24 cellular contexts compared by ENCODE assay signal in the genomic region with DNA sequence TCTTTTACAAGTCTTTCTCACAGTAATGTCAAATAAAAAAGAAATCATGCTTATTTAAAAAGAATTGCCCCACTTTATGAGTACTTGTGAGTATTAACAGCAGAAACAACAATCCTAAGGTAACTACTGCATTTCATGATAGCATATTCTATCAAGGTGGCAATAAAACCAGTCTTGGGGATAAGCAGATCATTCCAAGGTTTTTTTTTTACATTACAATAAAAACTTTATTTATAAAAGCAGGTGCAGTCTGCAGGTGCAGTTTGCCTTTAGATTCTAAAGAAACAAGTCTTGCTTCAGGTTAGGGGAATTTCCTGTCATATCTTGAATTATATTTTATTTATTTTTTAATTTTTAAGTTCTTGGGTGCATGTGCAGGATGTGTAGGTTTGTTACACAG.
DNase-seq lines count a peak whose midpoint lies in the region; ATAC-seq, FAIRE-seq and TF ChIP-seq lines count a peak whose summit lies in the region.
"Had no signal": no experiment of that assay in that cellular context is flagged by ENCODE, and none has a peak within 500 bp of the region (broad histone marks: within the 10 kb centered on the region; RNA-seq: fewer than 3 reads in every experiment).

No MANE protein-coding gene starts in this region.

- FAIRE-seq in D721Med (lab: Jason Lieb, UNC) = peak; percentile 32
- FAIRE-seq: A549, GM12878, GM12892, GM18507 had no signal

- no peak overlapping the region for H3K9ac ChIP-seq in parathyroid adenoma
- H3K9ac ChIP-seq: BLaER1 treated with 17β-estradiol and CSF1 and Interleukin-3, amounts not matched to agents 10 nM and 100 nM had no signal

- CTCF ChIA-PET in HEK293T (lab: Yijun Ruan, JAX) = interaction anchor here (0.7 kb wide), 1 partner anchor 569 kb away, joined by 3 read pairs; no protein-coding TSS in a partner anchor

- peak overlapping the region; percentile 66 for H2AFZ ChIP-seq in parathyroid adenoma

- peaks cover 31% of the 10 kb centered on the region for H3K4me1 ChIP-seq in parathyroid adenoma
- H3K4me1 ChIP-seq: BLaER1 treated with 17β-estradiol and CSF1 and Interleukin-3, amounts not matched to agents 10 nM and 100 nM had no signal

- TF ChIP-seq CTCF in D721Med (IDR thresholded peaks at IDR 0.05; ENCODE audit: insufficient read depth, missing control alignments) = no peak
- no peak for TF ChIP-seq CTCF in parathyroid adenoma (IDR thresholded peaks at IDR 0.05)

- no peak overlapping the region for H3K4me3 ChIP-seq in parathyroid adenoma (ENCODE audit: low read depth, low read length)
- H3K4me3 ChIP-seq: A549; BLaER1 treated with 17β-estradiol and CSF1 and Interleukin-3, amounts not matched to agents 10 nM and 100 nM; GM12878 had no signal

- ATAC-seq in HG03378 (IDR thresholded peaks at IDR 0.05; ENCODE audit: unreplicated experiment) = no peak
- ATAC-seq: A549; CD8-positive, alpha-beta T cell; GM12878 had no signal

- no peaks in the 10 kb centered on the region for H3K9me3 ChIP-seq in parathyroid adenoma (ENCODE audit: control insufficient read depth, low read length)
- H3K9me3 ChIP-seq: A549, Caco-2 had no signal

- DNase-seq in D721Med (ENCODE audit: insufficient read length, low spot score) (no peak), HEK293T (ENCODE audit: extremely low spot score) (no peak), cerebellar cortex (ENCODE audit: low spot score) (peak; percentile 21), islet precursor cell (no peak), posterior cingulate gyrus (no peak)
- DNase-seq: AML-193; Caco-2; Calu3; CD4-positive, alpha-beta T cell; CD8-positive, alpha-beta T cell; DMS 273 treated with DMSO at 0.1 percent for 48 hours; DMS153; DMS53; DMS79 treated with DMSO at 0.1 percent for 48 hours; GDM1 had no signal

- intact Hi-C loops in posterior cingulate gyrus (cut with DNase I) = no loop called here

- H3K27ac ChIP-seq in parathyroid adenoma = no peak overlapping the region
- H3K27ac ChIP-seq: 22Rv1; A549; BLaER1 treated with 17β-estradiol and CSF1 and Interleukin-3, amounts not matched to agents 10 nM and 100 nM; C4-2B had no signal

- no peaks in the 10 kb centered on the region for H3K36me3 ChIP-seq in parathyroid adenoma (ENCODE audit: control insufficient read depth, insufficient read depth, low read length)
- H3K36me3 ChIP-seq: BLaER1 treated with 17β-estradiol and CSF1 and Interleukin-3, amounts not matched to agents 10 nM and 100 nM had no signal

- POLR2A ChIA-PET in HEK293T (lab: Yijun Ruan, JAX) = no interaction called here

- no peaks in the 10 kb centered on the region for H3K79me2 ChIP-seq in parathyroid adenoma

- no peak overlapping the region for H3K4me2 ChIP-seq in parathyroid adenoma (ENCODE audit: low read length)
- H3K4me2 ChIP-seq: A549; BLaER1 treated with 17β-estradiol and CSF1 and Interleukin-3, amounts not matched to agents 10 nM and 100 nM had no signal

- H3K27me3 ChIP-seq in parathyroid adenoma (ENCODE audit: control insufficient read depth, insufficient read depth, low read length) = no peaks in the 10 kb centered on the region
- H3K27me3 ChIP-seq: BLaER1 treated with 17β-estradiol and CSF1 and Interleukin-3, amounts not matched to agents 10 nM and 100 nM had no signal

TF ChIP-seq in HEK293T, 16 proteins besides CTCF, POLR2A, EP300 and RAD21:
- peak; percentile 63 for TF ChIP-seq ZNF384 (IDR thresholded peaks at IDR 0.05)
- TF ChIP-seq CTBP1 (IDR thresholded peaks at IDR 0.05; ENCODE audit: borderline replicate concordance) = no peak
- TF ChIP-seq ELF4 (IDR thresholded peaks at IDR 0.05) = no peak
- TF ChIP-seq TARDBP (IDR thresholded peaks at IDR 0.05) = no peak
- no peak for TF ChIP-seq L3MBTL2 (conservative IDR thresholded peaks at IDR 0.05)
- no peak for TF ChIP-seq FOXA1 (IDR thresholded peaks at IDR 0.05)
